In the genomic region with DNA sequence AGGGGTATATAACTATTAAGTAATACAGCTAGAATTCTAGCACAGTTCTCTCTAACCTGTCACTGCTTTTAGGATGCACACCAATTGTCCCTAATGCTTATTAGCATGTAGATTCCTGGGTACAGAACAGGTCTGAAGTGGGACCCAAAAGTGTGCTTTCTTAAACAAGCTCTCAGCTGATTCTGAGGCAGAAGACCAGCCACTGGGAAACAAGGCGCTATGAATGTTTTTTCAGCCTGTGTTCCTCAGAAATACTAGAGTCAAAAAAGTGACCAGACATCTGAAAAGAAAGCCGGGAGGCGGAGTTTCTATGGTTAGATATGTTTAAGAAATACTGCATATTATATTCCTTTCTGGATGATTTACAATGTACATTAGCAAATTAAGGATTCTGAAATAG, we compare ENCODE assay signal across 28 cellular contexts. TPM values are rescaled to one million over a fixed set of nuclear protein-coding genes. Genes with fewer than 3 reads are reported as not detected.
DNase-seq lines count a peak whose midpoint lies in the region; ATAC-seq and TF ChIP-seq lines count a peak whose summit lies in the region.
"Had no signal": no experiment of that assay in that cellular context is flagged by ENCODE, and none has a peak within 500 bp of the region (broad histone marks: within the 10 kb centered on the region; RNA-seq: fewer than 3 reads in every experiment).

No MANE protein-coding gene starts in this region.

- no peaks in the 10 kb centered on the region for H3K9me3 Mint-ChIP-seq in endodermal cell
- H3K9me3 Mint-ChIP-seq: activated naive CD8-positive, alpha-beta T cell treated with anti-CD3 and anti-CD28 coated beads, Interleukin-2, amount 50 U/mL, for 24 hours; H9 had no signal

- H3K4me1 Mint-ChIP-seq in endodermal cell: peaks cover 29% of the 10 kb centered on the region

- H3K9ac ChIP-seq in DND-41 (ENCODE audit: low read depth, low read length) (no peak overlapping the region), OCI-LY1 (ENCODE audit: low read length) (no peak overlapping the region), endodermal cell (ENCODE audit: extremely low read depth, low read length, poor library complexity, severe bottlenecking) (no peak overlapping the region)

- peaks cover 21% of the 10 kb centered on the region for H4K20me1 ChIP-seq in DND-41 (ENCODE audit: insufficient read depth, low read length)
- H4K20me1 ChIP-seq in OCI-LY1 (ENCODE audit: insufficient read depth, low read length): no peaks in the 10 kb centered on the region

- H2AFZ ChIP-seq in DND-41 (ENCODE audit: low read depth, low read length) (no peak overlapping the region), OCI-LY1 (ENCODE audit: low read length) (no peak overlapping the region)

- no peak overlapping the region for H3K4me3 ChIP-seq in DND-41 (ENCODE audit: low read depth in 1 of 2, low read length in 2 of 2)
- no peak overlapping the region for H3K4me3 ChIP-seq in OCI-LY1 (ENCODE audit: low read depth, low read length, poor library complexity, severe bottlenecking)
- H3K4me3 ChIP-seq in endodermal cell (ENCODE audit: low read length): peak overlapping the region; percentile 87
- H3K4me3 ChIP-seq in psoas muscle: peak overlapping the region; percentile 97

- TF ChIP-seq CTCF in DND-41 (IDR thresholded peaks at IDR 0.05; ENCODE audit: borderline replicate concordance, extremely low read depth, low read length, poor library complexity, severe bottlenecking) (no peak), OCI-LY1 (IDR thresholded peaks at IDR 0.05; ENCODE audit: low read length) (no peak), endodermal cell (conservative IDR thresholded peaks at IDR 0.05) (no peak), psoas muscle (IDR thresholded peaks at IDR 0.05) (no peak)

- H3K36me3 ChIP-seq in DND-41 (ENCODE audit: insufficient read depth, low read length): no peaks in the 10 kb centered on the region; the same call in 1 of the 2 replicates
- peaks cover 4% of the 10 kb centered on the region; the same call in 1 of the 2 replicates for H3K36me3 ChIP-seq in OCI-LY1 (ENCODE audit: insufficient read depth, low read length)
- H3K36me3 ChIP-seq in endodermal cell (ENCODE audit: control insufficient read depth, insufficient read depth, low read length): no peaks in the 10 kb centered on the region
- H3K36me3 ChIP-seq in psoas muscle (ENCODE audit: insufficient read depth in 1 of 2, low read depth in 1 of 2): peaks cover 0 to 6% of the 10 kb centered on the region in 2 donors
- H3K36me3 ChIP-seq: left lung, pancreas had no signal

- H3K4me1 ChIP-seq in DND-41 (ENCODE audit: insufficient read depth, low read length): peaks cover 41% of the 10 kb centered on the region
- H3K4me1 ChIP-seq in OCI-LY1 (ENCODE audit: insufficient read depth, low read length, severe bottlenecking): peaks cover 46% of the 10 kb centered on the region
- H3K4me1 ChIP-seq in endodermal cell (ENCODE audit: control insufficient read depth, insufficient read depth, low read length): peaks cover 3% of the 10 kb centered on the region
- peaks cover 69% of the 10 kb centered on the region for H3K4me1 ChIP-seq in psoas muscle

- no peaks in the 10 kb centered on the region for H3K9me2 ChIP-seq in OCI-LY1 (ENCODE audit: low read depth, low read length)

- H3K79me2 ChIP-seq in DND-41 (ENCODE audit: insufficient read depth, low read length) (peaks cover 65% of the 10 kb centered on the region), OCI-LY1 (ENCODE audit: insufficient read depth, low read length) (peaks cover 50% of the 10 kb centered on the region)

- no peak overlapping the region for H3K4me3 Mint-ChIP-seq in endodermal cell

- no peak overlapping the region for H3K27ac ChIP-seq in DND-41 (ENCODE audit: low read length)
- H3K27ac ChIP-seq in OCI-LY1 (ENCODE audit: low read depth, low read length, poor library complexity, severe bottlenecking): no peak overlapping the region
- H3K27ac ChIP-seq in endodermal cell (ENCODE audit: low read depth, low read length): no peak overlapping the region
- peak overlapping the region; percentile 100 for H3K27ac ChIP-seq in psoas muscle
- H3K27ac ChIP-seq: C4-2B, gastroesophageal sphincter, left lung, pancreas, SJSA1 had no signal

- H3K27me3 ChIP-seq in DND-41 (ENCODE audit: insufficient read depth, low read length, poor library complexity) (no peaks in the 10 kb centered on the region), OCI-LY1 (ENCODE audit: insufficient read depth, low read length) (no peaks in the 10 kb centered on the region), endodermal cell (ENCODE audit: control insufficient read depth, insufficient read depth, low read length, poor library complexity, severe bottlenecking) (no peaks in the 10 kb centered on the region), psoas muscle (ENCODE audit: insufficient read depth in 3 of 3, low read length in 2 of 3) (no peaks in the 10 kb centered on the region)
- H3K27me3 ChIP-seq: gastroesophageal sphincter, left lung, pancreas, SJSA1 had no signal

- H3K36me3 Mint-ChIP-seq in endodermal cell (ENCODE audit: low read depth): no peaks in the 10 kb centered on the region

- 93% methylated on average over 3 of the region's 3 CpGs; no CpG with 5 or more reads in 1 of the 2 experiments for WGBS in endodermal cell (ENCODE audit: insufficient coverage in 1 of 2, insufficient read length in 1 of 2), 2 experiments
- whole genome bisulfite sequencing in psoas muscle, 3 donors: 86 to 94% (median 94%) methylated on average over 3 of the region's 3 CpGs

- intact Hi-C loops in psoas muscle (cut with DNase I): no loop called here

- no peaks in the 10 kb centered on the region for H3F3A ChIP-seq in OCI-LY1 (ENCODE audit: insufficient read depth, low read length)

- H3K4me2 ChIP-seq in DND-41 (ENCODE audit: insufficient read depth, low read length) (peak overlapping the region; percentile 95; the same call in 1 of the 2 replicates), OCI-LY1 (ENCODE audit: low read length) (peak overlapping the region; percentile 85)

- H3K9me3 ChIP-seq in DND-41 (ENCODE audit: insufficient read depth, low read length, severe bottlenecking): no peaks in the 10 kb centered on the region
- no peaks in the 10 kb centered on the region for H3K9me3 ChIP-seq in OCI-LY1 (ENCODE audit: low read length)
- H3K9me3 ChIP-seq in endodermal cell (ENCODE audit: control insufficient read depth, low read length): no peaks in the 10 kb centered on the region
- no peaks in the 10 kb centered on the region for H3K9me3 ChIP-seq in psoas muscle
- H3K9me3 ChIP-seq: gastroesophageal sphincter, left lung, pancreas, SJSA1 had no signal

- no peak overlapping the region for H3K27ac Mint-ChIP-seq in endodermal cell

- ATAC-seq in DND-41 (ENCODE audit: insufficient read depth, low read depth) (no peak), psoas muscle (no peak), GM18861 (IDR thresholded peaks at IDR 0.05; ENCODE audit: unreplicated experiment) (no peak)
- ATAC-seq: activated CD8-positive, alpha-beta T cell treated with anti-CD3 and anti-CD28 coated beads, Interleukin-2, amount 10 ng/mL, durations not matched to agents 7 days and 5 days; activated naive CD8-positive, alpha-beta T cell treated with anti-CD3 and anti-CD28 coated beads, Interleukin-2, amount 50 U/mL, for 24 hours; gastroesophageal sphincter; left lung; pancreas; right cardiac atrium had no signal

- DNase-seq in DND-41 (no peak), endodermal cell (no peak), psoas muscle (no peak), nucleus accumbens (lab: John Stamatoyannopoulos, UW) (no peak), iPS-NIHi11 (ENCODE audit: low spot score) (no peak)
- DNase-seq: activated CD4-positive, CD25-positive, alpha-beta regulatory T cell treated with anti-CD3 and anti-CD28 coated beads, Interleukin-2, amount 50 U/mL, for 72 hours; activated CD8-positive, alpha-beta T cell treated with anti-CD3 and anti-CD28 coated beads, Interleukin-2, amount 10 ng/mL, durations not matched to agents 7 days and 5 days; activated effector memory CD4-positive, alpha-beta T cell treated with anti-CD3 and anti-CD28 coated beads, Interleukin-2, amount 50 U/mL, for 16 hours; activated naive CD8-positive, alpha-beta T cell treated with anti-CD3 and anti-CD28 coated beads, Interleukin-2, amount 50 U/mL, for 24 hours; dermis blood vessel endothelial cell; H9; hippocampal formation; left lung; NCI-H1105; NCI-H187 treated with DMSO at 0.1 percent for 48 hours; NCI-H526 treated with DMSO at 0.1 percent for 48 hours; pancreas; stimulated activated CD4-positive, alpha-beta T cell treated with anti-CD3 and anti-CD28 coated beads, Interleukin-2, amount 100 ng/mL, for 48 hours had no signal

- H3K27me3 Mint-ChIP-seq in endodermal cell (ENCODE audit: insufficient read depth): no peaks in the 10 kb centered on the region
- H3K27me3 Mint-ChIP-seq: activated naive CD8-positive, alpha-beta T cell treated with anti-CD3 and anti-CD28 coated beads, Interleukin-2, amount 50 U/mL, for 24 hours had no signal

RNA-seq across cellular contexts. Expression of a gene that starts 1.8 kb away (rescaled TPM):
- total RNA-seq in endodermal cell: 10 to 100 TPM; 51.4 to 59.1 TPM
- polyA plus RNA-seq in endodermal cell (2013, experiment 1 of 2): 60.4 TPM
- polyA plus RNA-seq in endodermal cell (2013, experiment 2 of 2): 61.7 TPM
- total RNA-seq in psoas muscle: 10 to 100 TPM; 22.1 to 43.1 (median 29.7) TPM
- 10 to 100 TPM; 29.5 to 57.4 (median 30.7) TPM for polyA plus RNA-seq in psoas muscle

RNA-seq across cellular contexts. Expression of a gene that starts 25.4 kb away (rescaled TPM):
- total RNA-seq in endodermal cell: not detected
- 0.28 TPM for polyA plus RNA-seq in endodermal cell (2013, experiment 1 of 2)
- not detected for polyA plus RNA-seq in endodermal cell (2013, experiment 2 of 2)
- total RNA-seq in psoas muscle: 1 to 10 TPM in 1 of 4 donors, under 1 TPM in 2, not detected in 1; 0.18 to 1.2 (median 0.42) TPM
- polyA plus RNA-seq in psoas muscle: under 1 TPM; 0.12 to 0.51 (median 0.27) TPM
- total RNA-seq: activated CD8-positive, alpha-beta T cell treated with anti-CD3 and anti-CD28 coated beads, Interleukin-2, amount 10 ng/mL, durations not matched to agents 7 days and 5 days; H9; left lung; MCF 10A; RPMI7951; SJSA1; T-helper 1 cell treated with Interleukin-12 subunit alpha and Interleukin-12 subunit beta and Interleukin-4 antibody, amounts not matched to agents 30 ng/mL and 1 ng/mL, for 36 hours; ureter had no signal

Comparison
In these comparisons a context has a peak if more than half of its experiments do, and no peak if none do; other contexts are left out.
1. H3K4me3 ChIP-seq: peak in endodermal cell (single experiment) and psoas muscle (single experiment); none in DND-41 (0 of 2) and OCI-LY1 (single experiment).